Comparison of ENCODE assay signal across 20 cellular contexts in the genomic region with DNA sequence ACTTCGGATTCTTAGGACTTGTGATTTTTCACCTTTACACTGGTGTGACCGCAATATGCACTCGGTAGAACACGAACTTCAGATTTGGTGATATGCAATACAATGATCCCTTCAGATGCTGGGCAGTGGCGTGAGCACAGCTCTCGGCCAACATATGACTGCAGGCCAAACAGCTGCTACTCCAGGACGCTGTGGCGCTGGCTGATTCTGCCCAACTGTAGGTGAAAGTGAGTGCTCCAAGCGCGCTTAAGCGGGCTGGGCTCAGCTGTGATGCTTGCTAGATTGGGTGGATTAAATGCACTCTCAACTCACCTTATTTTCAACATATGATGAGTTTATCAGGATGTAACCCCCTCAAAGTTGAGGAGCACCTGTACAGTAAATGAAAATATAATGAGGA.
"Had no signal": no experiment of that assay in that cellular context is flagged by ENCODE, and none has a peak within 500 bp of the region (broad histone marks: within the 10 kb centered on the region; RNA-seq: fewer than 3 reads in every experiment).

No MANE protein-coding gene starts in this region.

- H3K4me1 Mint-ChIP-seq: activated naive CD8-positive, alpha-beta T cell treated with anti-CD3 and anti-CD28 coated beads, Interleukin-2, amount 50 U/mL, for 24 hours had no signal

- H3K27ac Mint-ChIP-seq: activated naive CD8-positive, alpha-beta T cell treated with anti-CD3 and anti-CD28 coated beads, Interleukin-2, amount 50 U/mL, for 24 hours; activated T-helper 1 cell treated with anti-CD3 and anti-CD28 coated beads, Interleukin-12 subunit alpha, Interleukin-12 subunit beta, Interleukin-2, Interleukin-4 antibody, amounts not matched to agents 30 ng/mL and 10 ng/mL and 1 ng/mL, durations not matched to agents 14 hours and 24 hours and 36 hours; mesothelial cell of epicardium; nephron; stimulated activated memory B cell treated with anti-CD40 and anti-IgM and Interleukin-4, amounts not matched to agents 10 μg/mL and 1 μg/mL and 100 μg/mL, for 72 hours; WTC11 had no signal

- H3K4me3 ChIP-seq: left lung, pancreas, psoas muscle, transverse colon, uterus had no signal

- ATAC-seq: activated naive CD8-positive, alpha-beta T cell treated with anti-CD3 and anti-CD28 coated beads, Interleukin-2, amount 50 U/mL, for 24 hours; left lung; pancreas; right cardiac atrium; stimulated activated memory B cell treated with anti-CD40 and anti-IgM and Interleukin-4, amounts not matched to agents 10 μg/mL and 1 μg/mL and 100 μg/mL, for 72 hours; WTC11 had no signal

- H3K4me1 ChIP-seq: left lung, psoas muscle, transverse colon, uterus had no signal

- H3K9me3 Mint-ChIP-seq: activated naive CD8-positive, alpha-beta T cell treated with anti-CD3 and anti-CD28 coated beads, Interleukin-2, amount 50 U/mL, for 24 hours; activated T-helper 1 cell treated with anti-CD3 and anti-CD28 coated beads, Interleukin-12 subunit alpha, Interleukin-12 subunit beta, Interleukin-2, Interleukin-4 antibody, amounts not matched to agents 30 ng/mL and 10 ng/mL and 1 ng/mL, durations not matched to agents 14 hours and 24 hours and 36 hours; mesothelial cell of epicardium; nephron; stimulated activated memory B cell treated with anti-CD40 and anti-IgM and Interleukin-4, amounts not matched to agents 10 μg/mL and 1 μg/mL and 100 μg/mL, for 72 hours; WTC11 had no signal

- H3K36me3 Mint-ChIP-seq: mesothelial cell of epicardium; stimulated activated memory B cell treated with anti-CD40 and anti-IgM and Interleukin-4, amounts not matched to agents 10 μg/mL and 1 μg/mL and 100 μg/mL, for 72 hours; WTC11 had no signal

- H3K27ac ChIP-seq: epithelial cell of prostate, left lung, neutrophil, pancreas, psoas muscle, transverse colon, uterus had no signal

- H3K27me3 ChIP-seq: pancreas, uterus had no signal

- DNase-seq: activated gamma-delta T cell; activated naive CD4-positive, alpha-beta T cell treated with anti-CD3 and anti-CD28 coated beads, Interleukin-2, amount 50 U/mL, for 16 hours; activated naive CD8-positive, alpha-beta T cell treated with anti-CD3 and anti-CD28 coated beads, Interleukin-2, amount 50 U/mL, for 24 hours; pancreas; psoas muscle; right cardiac atrium; small intestine; stimulated activated CD4-positive, alpha-beta T cell treated with anti-CD3 and anti-CD28 coated beads, Interleukin-15, amount 100 ng/mL, for 24 hours; T-helper 1 cell; T-helper 9 cell; transverse colon; uterus had no signal

- H3K4me3 Mint-ChIP-seq: activated naive CD8-positive, alpha-beta T cell treated with anti-CD3 and anti-CD28 coated beads, Interleukin-2, amount 50 U/mL, for 24 hours; activated T-helper 1 cell treated with anti-CD3 and anti-CD28 coated beads, Interleukin-12 subunit alpha, Interleukin-12 subunit beta, Interleukin-2, Interleukin-4 antibody, amounts not matched to agents 30 ng/mL and 10 ng/mL and 1 ng/mL, durations not matched to agents 14 hours and 24 hours and 36 hours; mesothelial cell of epicardium; nephron; stimulated activated memory B cell treated with anti-CD40 and anti-IgM and Interleukin-4, amounts not matched to agents 10 μg/mL and 1 μg/mL and 100 μg/mL, for 72 hours; WTC11 had no signal

- H3K36me3 ChIP-seq: left lung, neutrophil, pancreas, transverse colon, uterus had no signal

- H3K9me3 ChIP-seq: left lung, neutrophil, pancreas, psoas muscle, transverse colon, uterus had no signal
